14 cellular contexts compared by ENCODE assay signal in genomic region chr1:66207484-66207883, GRCh38.
DNase-seq lines count a peak whose midpoint lies in the region; ATAC-seq and TF ChIP-seq lines count a peak whose summit lies in the region.
"Had no signal": no experiment of that assay in that cellular context is flagged by ENCODE, and none has a peak within 500 bp of the region (broad histone marks: within the 10 kb centered on the region; RNA-seq: fewer than 3 reads in every experiment).

No MANE protein-coding gene starts in this region.

- POLR2A ChIA-PET in SK-N-SH (lab: Yijun Ruan, JAX) = no interaction called here

- peak; percentile 57 for DNase-seq in GM04503 (ENCODE audit: low read depth)
- DNase-seq in SK-N-SH = no peak
- DNase-seq in fibroblast of the aortic adventitia (ENCODE audit: low read depth) = peak; percentile 57
- DNase-seq in gastrocnemius medialis = no peak
- no peak for DNase-seq in GM20000 (ENCODE audit: low spot score)
- DNase-seq in esophagus squamous epithelium (lab: John Stamatoyannopoulos, UW) = no peak
- no peak for DNase-seq in tibial nerve (ENCODE audit: low spot score in 2 of 2)
- DNase-seq: activated CD4-positive, alpha-beta T cell treated with anti-CD3 and anti-CD28 coated beads for 36 hours; activated effector memory CD4-positive, alpha-beta T cell treated with anti-CD3 and anti-CD28 coated beads, Interleukin-2, amount 50 U/mL, for 16 hours; DMS79 treated with DMSO at 0.1 percent for 48 hours; endodermal cell; Kasumi-1; NCI-H748 treated with DMSO at 0.1 percent for 48 hours; stimulated activated CD4-positive, alpha-beta T cell treated with anti-CD3 and anti-CD28 coated beads, Interleukin-2, amount 100 ng/mL, for 48 hours had no signal

- no peaks in the 10 kb centered on the region for H3K27me3 ChIP-seq in SK-N-SH (ENCODE audit: insufficient read depth)
- H3K27me3 ChIP-seq in gastrocnemius medialis = no peaks in the 10 kb centered on the region
- H3K27me3 ChIP-seq in esophagus squamous epithelium = no peaks in the 10 kb centered on the region
- H3K27me3 ChIP-seq in tibial nerve = no peaks in the 10 kb centered on the region

- H3K36me3 ChIP-seq in SK-N-SH (replicated peaks in 1 of 2; ENCODE audit: control insufficient read depth in 1 of 2, insufficient read depth in 2 of 2, low read length in 1 of 2) (no peaks in the 10 kb centered on the region), gastrocnemius medialis (no peaks in the 10 kb centered on the region), esophagus squamous epithelium (no peaks in the 10 kb centered on the region), tibial nerve (no peaks in the 10 kb centered on the region)

- ATAC-seq in gastrocnemius medialis = peak; percentile 91 to 94
- ATAC-seq: activated CD4-positive, alpha-beta T cell treated with anti-CD3 and anti-CD28 coated beads for 36 hours had no signal

- H3K9me2 ChIP-seq in SK-N-SH = no peaks in the 10 kb centered on the region

- TF ChIP-seq CTCF in SK-N-SH (IDR thresholded peaks at IDR 0.05) (no peak), fibroblast of the aortic adventitia (IDR thresholded peaks at IDR 0.05; ENCODE audit: insufficient read depth, low read length) (no peak), gastrocnemius medialis (IDR thresholded peaks at IDR 0.05 in 4 of 5, conservative IDR thresholded peaks at IDR 0.05 in 1 of 5) (no peak), GM20000 (IDR thresholded peaks at IDR 0.05; ENCODE audit: extremely low read depth, missing control alignments) (no peak), esophagus squamous epithelium (IDR thresholded peaks at IDR 0.05) (no peak), tibial nerve (IDR thresholded peaks at IDR 0.05) (no peak)

- H3F3A ChIP-seq in SK-N-SH (replicated peaks; ENCODE audit: insufficient read depth) = no peaks in the 10 kb centered on the region

- no peak overlapping the region for H3K4me2 ChIP-seq in SK-N-SH

- CTCF ChIA-PET in SK-N-SH (lab: Yijun Ruan, JAX) = interaction anchor here (0.8 to 1.6 kb wide), 2 partner anchors 28 to 34 kb away, joined by 3 to 4 read pairs; no protein-coding TSS in a partner anchor

- H3K79me2 ChIP-seq in SK-N-SH (ENCODE audit: insufficient read depth) = no peaks in the 10 kb centered on the region

- no peaks in the 10 kb centered on the region for H4K20me1 ChIP-seq in SK-N-SH (ENCODE audit: insufficient read depth)

- H3K9me3 ChIP-seq in SK-N-SH (no peaks in the 10 kb centered on the region), gastrocnemius medialis (no peaks in the 10 kb centered on the region), esophagus squamous epithelium (no peaks in the 10 kb centered on the region), tibial nerve (peaks cover 0 to 10% (median 0%) of the 10 kb centered on the region in 4 donors)

- H3K4me1 ChIP-seq in SK-N-SH (ENCODE audit: control insufficient read depth in 1 of 2, insufficient read depth in 2 of 2, low read depth in 1 of 2, low read length in 1 of 2) (peaks cover 0 to 10% of the 10 kb centered on the region in 2 experiments; a peak in 2 of 4 replicates), gastrocnemius medialis (peaks cover 6 to 12% of the 10 kb centered on the region in 2 donors), esophagus squamous epithelium (no peaks in the 10 kb centered on the region), tibial nerve (no peaks in the 10 kb centered on the region)

- 0 out of 2 replicates have a peak overlapping the region, but pooled peaks have one; percentile 39 for H2AFZ ChIP-seq in SK-N-SH (ENCODE audit: low read depth)

- TF ChIP-seq EP300 in SK-N-SH (IDR thresholded peaks at IDR 0.05; ENCODE audit: borderline replicate concordance in 1 of 2, low read depth in 1 of 2, low read length in 1 of 2) (no peak), tibial nerve (IDR thresholded peaks at IDR 0.05) (no peak)

- intact Hi-C loops in gastrocnemius medialis (cut with DNase I; ENCODE audit: low total_unique reads) (no loop called here), esophagus squamous epithelium (cut with DNase I) (no loop called here)

- TF ChIP-seq RAD21 in SK-N-SH (IDR thresholded peaks at IDR 0.05; ENCODE audit: low read length) = no peak

- in situ Hi-C loops in gastrocnemius medialis (cut with MboI; ENCODE audit: low sequenced_read_pairs in 4 of 4) = no loop called here

- peak overlapping the region; percentile 63 to 79 for H3K27ac ChIP-seq in SK-N-SH (ENCODE audit: low read depth in 2 of 2, low read length in 1 of 2)
- H3K27ac ChIP-seq in gastrocnemius medialis = peak overlapping the region in 1 of 4 donors; percentile 61
- no peak overlapping the region for H3K27ac ChIP-seq in esophagus squamous epithelium
- no peak overlapping the region for H3K27ac ChIP-seq in tibial nerve

- TF ChIP-seq POLR2A in gastrocnemius medialis (IDR thresholded peaks at IDR 0.05) (no peak), esophagus squamous epithelium (IDR thresholded peaks at IDR 0.05) (no peak), tibial nerve (IDR thresholded peaks at IDR 0.05) (no peak)

- no peak overlapping the region for H3K4me3 ChIP-seq in SK-N-SH (ENCODE audit: low read depth in 2 of 2, low read length in 1 of 2)
- no peak overlapping the region for H3K4me3 ChIP-seq in fibroblast of the aortic adventitia (ENCODE audit: low read depth, low read length)
- H3K4me3 ChIP-seq in gastrocnemius medialis = no peak overlapping the region
- H3K4me3 ChIP-seq in esophagus squamous epithelium = no peak overlapping the region
- no peak overlapping the region for H3K4me3 ChIP-seq in tibial nerve

- H3K9ac ChIP-seq in SK-N-SH = no peak overlapping the region; the same call in 1 of the 2 replicates

- WGBS in SK-N-SH (ENCODE audit: low lambda C conversion rate) = 7% methylated on average over 3 of the region's 3 CpGs
- WGBS in esophagus squamous epithelium, 2 donors = 21 to 25% methylated on average over 3 of the region's 3 CpGs
- WGBS in tibial nerve, 2 donors = 20% methylated on average over 3 of the region's 3 CpGs

TF ChIP-seq in SK-N-SH, 30 proteins besides CTCF, POLR2A, EP300 and RAD21:
- peak; percentile 58 for TF ChIP-seq PBX3 (IDR thresholded peaks at IDR 0.05)
- no peak for TF ChIP-seq RCOR1 (IDR thresholded peaks at IDR 0.05; ENCODE audit: low read length)
- no peak for TF ChIP-seq YY1 (IDR thresholded peaks at IDR 0.05; ENCODE audit: low read depth)
- TF ChIP-seq JUND (IDR thresholded peaks at IDR 0.05) = peak; percentile 72
- peak; percentile 76 for TF ChIP-seq FOSL2 (IDR thresholded peaks at IDR 0.05; ENCODE audit: borderline replicate concordance, low read depth)
- TF ChIP-seq MEF2A (IDR thresholded peaks at IDR 0.05; ENCODE audit: borderline replicate concordance, low read depth) = peak; percentile 44; the same call in 1 of the 2 replicates
- TF ChIP-seq TCF12 (IDR thresholded peaks at IDR 0.05) = peak; percentile 53; the same call in 1 of the 2 replicates

Comparison
In these comparisons a context has a peak if more than half of its experiments do, and no peak if none do; other contexts are left out.
1. DNase-seq: peak in GM04503 (single experiment) and fibroblast of the aortic adventitia (single experiment); none in SK-N-SH (single experiment), gastrocnemius medialis (0 of 2), GM20000 (single experiment), esophagus squamous epithelium (single experiment) and tibial nerve (0 of 2).
2. H3K27ac ChIP-seq: peak in SK-N-SH (2 of 2); none in esophagus squamous epithelium (0 of 4) and tibial nerve (0 of 4).